Comparison of ENCODE assay signal across 16 cellular contexts in the genomic region with DNA sequence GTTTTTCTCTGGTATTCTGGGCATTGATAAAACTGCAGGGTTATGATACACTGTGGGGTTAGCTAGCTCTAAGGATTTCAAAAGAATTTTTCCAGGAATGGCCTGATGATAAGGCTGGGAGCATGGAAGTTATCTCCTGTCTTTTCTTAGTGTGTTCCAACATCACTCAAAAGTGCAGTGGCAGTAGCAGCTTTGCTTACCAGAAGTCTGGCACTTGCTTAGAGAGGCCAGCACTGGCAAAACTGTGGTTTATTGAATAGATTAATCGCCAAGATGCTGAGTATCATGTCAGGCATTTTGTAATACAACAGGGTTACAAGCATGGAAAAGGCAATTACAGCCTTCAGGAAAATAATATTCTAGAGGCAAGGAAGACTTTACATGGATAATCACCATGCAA.
"Had no signal": no experiment of that assay in that cellular context is flagged by ENCODE, and none has a peak within 500 bp of the region (broad histone marks: within the 10 kb centered on the region; RNA-seq: fewer than 3 reads in every experiment).

No MANE protein-coding gene starts in this region.

- H3K36me3 ChIP-seq: colonic mucosa, neutrophil, vagina had no signal

- H3K4me1 ChIP-seq: colonic mucosa, tibial nerve, vagina had no signal

- H3K27ac ChIP-seq: colonic mucosa, neutrophil, skin epidermis, tibial nerve, vagina had no signal

- DNase-seq: activated CD4-positive, alpha-beta memory T cell treated with anti-CD3 and anti-CD28 coated beads for 36 hours; activated CD4-positive, alpha-beta T cell treated with anti-CD3 and anti-CD28 coated beads for 36 hours; activated naive CD4-positive, alpha-beta T cell treated with anti-CD3 and anti-CD28 coated beads, Interleukin-2, amount 10 ng/mL, durations not matched to agents 7 days and 5 days; activated T-cell treated with anti-CD3 and anti-CD28 coated beads, Interleukin-2, amount 50 U/mL, for 24 hours; colonic mucosa; naive thymus-derived CD4-positive, alpha-beta T cell; retina; stimulated activated CD4-positive, alpha-beta T cell treated with anti-CD3 and anti-CD28 coated beads, Interleukin-4, amount 100 ng/mL, for 24 hours; stimulated activated naive CD4-positive, alpha-beta T cell treated with Interleukin-2 at 50 U/mL for 16 hours; substantia nigra; T-helper 2 cell had no signal

- H3K27me3 ChIP-seq: colonic mucosa, neutrophil, tibial nerve, vagina had no signal

- H3K9me3 ChIP-seq: colonic mucosa, neutrophil, vagina had no signal

- ATAC-seq: activated CD4-positive, alpha-beta T cell treated with anti-CD3 and anti-CD28 coated beads for 36 hours; esophagus mucosa; naive thymus-derived CD4-positive, alpha-beta T cell had no signal

- H3K4me3 ChIP-seq: colonic mucosa, skin epidermis, tibial nerve, vagina had no signal
